17 cellular contexts compared by ENCODE assay signal in genomic region chr7:29123611-29124190, GRCh38. TPM values are rescaled to one million over a fixed set of nuclear protein-coding genes. Genes with fewer than 3 reads are reported as not detected.
DNase-seq lines count a peak whose midpoint lies in the region; ATAC-seq lines count a peak whose summit lies in the region.
"Had no signal": no experiment of that assay in that cellular context is flagged by ENCODE, and none has a peak within 500 bp of the region (broad histone marks: within the 10 kb centered on the region; RNA-seq: fewer than 3 reads in every experiment).

No MANE protein-coding gene starts in this region.

- no peak overlapping the region for H3K27ac ChIP-seq in CD4-positive, alpha-beta memory T cell (ENCODE audit: low read depth, low read length)

- POLR2A ChIA-PET in CD4-positive, alpha-beta memory T cell (lab: Charles Lee; ENCODE audit: partially characterized antibody): no interaction called here

- CTCF ChIA-PET in CD4-positive, alpha-beta memory T cell (lab: Charles Lee; ENCODE audit: partially characterized antibody): interaction anchor here (1.8 to 1.9 kb wide), 2 partner anchors 17 to 66 kb away, joined by 5 to 6 read pairs; no protein-coding TSS in a partner anchor

- ATAC-seq in GM21447 (IDR thresholded peaks at IDR 0.05; ENCODE audit: unreplicated experiment): no peak

- H3K9me3 Mint-ChIP-seq in CD4-positive, alpha-beta memory T cell: peaks cover 0 to 2% (median 0%) of the 10 kb centered on the region in 8 donors
- H3K9me3 Mint-ChIP-seq in T-helper 2 cell treated with Interferon-gamma antibody and Interleukin-4, amounts not matched to agents 5 μg/mL and 100 μg/mL, for 36 hours: no peaks in the 10 kb centered on the region

- H3K27me3 ChIP-seq in CD4-positive, alpha-beta memory T cell (ENCODE audit: insufficient read depth, low read length): no peaks in the 10 kb centered on the region

- intact Hi-C loops in CD4-positive, alpha-beta memory T cell (cut with micrococcal nuclease): no loop called here

- H3K27ac Mint-ChIP-seq in CD4-positive, alpha-beta memory T cell: no peak overlapping the region
- H3K27ac Mint-ChIP-seq in T-helper 2 cell treated with Interferon-gamma antibody and Interleukin-4, amounts not matched to agents 5 μg/mL and 100 μg/mL, for 36 hours: no peak overlapping the region

- no peaks in the 10 kb centered on the region for H3K9me3 ChIP-seq in CD4-positive, alpha-beta memory T cell (ENCODE audit: control insufficient read depth in 1 of 2, low read length in 2 of 2)

- H3K4me1 Mint-ChIP-seq in CD4-positive, alpha-beta memory T cell: no peaks in the 10 kb centered on the region
- H3K4me1 Mint-ChIP-seq in T-helper 2 cell treated with Interferon-gamma antibody and Interleukin-4, amounts not matched to agents 5 μg/mL and 100 μg/mL, for 36 hours (ENCODE audit: low read depth): no peaks in the 10 kb centered on the region

- no peak overlapping the region for H3K4me3 ChIP-seq in CD4-positive, alpha-beta memory T cell (ENCODE audit: low read length in 2 of 2)

- no peak overlapping the region for H3K4me3 Mint-ChIP-seq in CD4-positive, alpha-beta memory T cell
- H3K4me3 Mint-ChIP-seq in T-helper 2 cell treated with Interferon-gamma antibody and Interleukin-4, amounts not matched to agents 5 μg/mL and 100 μg/mL, for 36 hours: no peak overlapping the region

- H3K4me1 ChIP-seq in CD4-positive, alpha-beta memory T cell (ENCODE audit: insufficient read depth, low read length): no peaks in the 10 kb centered on the region

- no peaks in the 10 kb centered on the region for H3K36me3 ChIP-seq in CD4-positive, alpha-beta memory T cell (ENCODE audit: insufficient read depth, low read length)

- DNase-seq in G401 (ENCODE audit: low spot score) (peak; percentile 59), MV-4-11 (lab: John Stamatoyannopoulos, UW) (peak; percentile 16), NCI-H526 treated with DMSO at 0.1 percent for 48 hours (lab: John Stamatoyannopoulos, UW) (peak; percentile 18), cerebellar cortex (ENCODE audit: low spot score) (peak; percentile 54)
- no peak for DNase-seq in CD4-positive, alpha-beta memory T cell
- no peak for DNase-seq in T-helper 2 cell treated with Interferon-gamma antibody and Interleukin-4, amounts not matched to agents 5 μg/mL and 100 μg/mL, for 36 hours (ENCODE audit: low spot score)
- DNase-seq: ACHN, AML-193, Calu3, IMR-90, Kasumi-1, NCI-H1436 treated with DMSO at 0.1 percent for 48 hours, NCI-H2029 treated with DMSO at 0.1 percent for 48 hours, NCI-H345, SHP77, T-helper 2 cell had no signal

- H3K36me3 Mint-ChIP-seq in CD4-positive, alpha-beta memory T cell: no peaks in the 10 kb centered on the region
- no peaks in the 10 kb centered on the region for H3K36me3 Mint-ChIP-seq in T-helper 2 cell treated with Interferon-gamma antibody and Interleukin-4, amounts not matched to agents 5 μg/mL and 100 μg/mL, for 36 hours (ENCODE audit: low read depth)

- H3K27me3 Mint-ChIP-seq in CD4-positive, alpha-beta memory T cell: peaks cover 7 to 9% of the 10 kb centered on the region in 2 donors
- peaks cover 7% of the 10 kb centered on the region for H3K27me3 Mint-ChIP-seq in T-helper 2 cell treated with Interferon-gamma antibody and Interleukin-4, amounts not matched to agents 5 μg/mL and 100 μg/mL, for 36 hours (ENCODE audit: low read depth)

- in situ Hi-C loops in G401 (cut with HindIII; ENCODE audit: low sequenced_read_pairs): no loop called here

RNA-seq across cellular contexts. Expression of gene CPVL, which starts 22.6 kb away (rescaled TPM):
- not detected in 2 replicates for total RNA-seq in G401 (2014; rRNA removed; shearing (Covaris generic))
- total RNA-seq in CD4-positive, alpha-beta memory T cell: 1 to 10 TPM; 1.3 to 1.6 TPM
- under 1 TPM in 1 of 2 donors, not detected in 1; 0.61 TPM for polyA plus RNA-seq in CD4-positive, alpha-beta memory T cell
- total RNA-seq: IMR-90 had no signal
- polyA plus RNA-seq: IMR-90 had no signal

Comparison
In these comparisons a context has a peak if more than half of its experiments do, and no peak if none do; other contexts are left out.
1. DNase-seq: peak in G401 (single experiment), MV-4-11 (single experiment), NCI-H526 treated with DMSO at 0.1 percent for 48 hours (single experiment) and cerebellar cortex (single experiment); none in CD4-positive, alpha-beta memory T cell (0 of 5) and T-helper 2 cell treated with Interferon-gamma antibody and Interleukin-4, amounts not matched to agents 5 μg/mL and 100 μg/mL, for 36 hours (single experiment).